In the genomic region with DNA sequence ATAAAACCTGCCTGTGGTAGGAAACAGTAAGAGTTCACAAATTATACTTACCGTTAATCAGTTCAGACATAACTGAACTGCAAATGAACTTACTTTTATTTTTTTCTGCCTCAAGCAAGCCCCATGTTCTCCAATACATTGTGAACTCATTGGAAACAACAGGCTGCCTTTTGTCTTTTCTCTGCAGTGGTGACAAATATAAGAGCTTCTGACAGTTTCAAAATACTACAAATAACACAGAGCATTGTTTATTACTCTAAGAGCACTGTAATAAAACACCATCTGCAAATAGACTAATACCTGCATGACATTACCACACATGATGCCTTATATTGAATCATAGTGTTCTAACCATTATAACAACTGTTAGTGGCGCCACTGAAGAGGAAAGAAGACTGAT, we compare ENCODE assay signal across 25 cellular contexts.
"Had no signal": no experiment of that assay in that cellular context is flagged by ENCODE, and none has a peak within 500 bp of the region (broad histone marks: within the 10 kb centered on the region; RNA-seq: fewer than 3 reads in every experiment).

No MANE protein-coding gene starts in this region.

- H3K4me3 ChIP-seq: esophagus squamous epithelium, lower lobe of right lung, pancreas, right lobe of liver, thoracic aorta, transverse colon, upper lobe of right lung, uterus had no signal

- H3K4me1 Mint-ChIP-seq: immature natural killer cell; naive thymus-derived CD8-positive, alpha-beta T cell; stimulated activated naive B cell treated with anti-CD40 and anti-IgM and Interleukin-4, amounts not matched to agents 10 μg/mL and 1 μg/mL and 100 μg/mL, for 72 hours had no signal

- H3K4me3 Mint-ChIP-seq: effector memory CD8-positive, alpha-beta T cell; immature natural killer cell; naive thymus-derived CD8-positive, alpha-beta T cell; stimulated activated naive B cell treated with anti-CD40 and anti-IgM and Interleukin-4, amounts not matched to agents 10 μg/mL and 1 μg/mL and 100 μg/mL, for 72 hours; stimulated activated naive CD8-positive, alpha-beta T cell treated with anti-CD3 and anti-CD28 coated beads, Interleukin-15, Interleukin-2, amounts not matched to agents 100 ng/mL and 50 ng/mL, for 24 hours had no signal

- H3K36me3 Mint-ChIP-seq: immature natural killer cell; naive thymus-derived CD8-positive, alpha-beta T cell; stimulated activated naive B cell treated with anti-CD40 and anti-IgM and Interleukin-4, amounts not matched to agents 10 μg/mL and 1 μg/mL and 100 μg/mL, for 72 hours had no signal

- H3K27ac ChIP-seq: esophagus squamous epithelium, lower lobe of right lung, neutrophil, pancreas, right lobe of liver, thoracic aorta, transverse colon, upper lobe of right lung, uterus had no signal

- H3K27ac Mint-ChIP-seq: effector memory CD8-positive, alpha-beta T cell; immature natural killer cell; naive thymus-derived CD8-positive, alpha-beta T cell; progenitor cell of endocrine pancreas; stimulated activated naive B cell treated with anti-CD40 and anti-IgM and Interleukin-4, amounts not matched to agents 10 μg/mL and 1 μg/mL and 100 μg/mL, for 72 hours; stimulated activated naive CD8-positive, alpha-beta T cell treated with anti-CD3 and anti-CD28 coated beads, Interleukin-15, Interleukin-2, amounts not matched to agents 100 ng/mL and 50 ng/mL, for 24 hours had no signal

- H3K27me3 ChIP-seq: neutrophil, right lobe of liver, transverse colon, upper lobe of right lung, uterus had no signal

- H3K36me3 ChIP-seq: esophagus squamous epithelium, lower lobe of right lung, neutrophil, pancreas, right lobe of liver, thoracic aorta, transverse colon, upper lobe of right lung, uterus had no signal

- H3K9me3 Mint-ChIP-seq: effector memory CD8-positive, alpha-beta T cell; immature natural killer cell; naive thymus-derived CD8-positive, alpha-beta T cell; stimulated activated naive B cell treated with anti-CD40 and anti-IgM and Interleukin-4, amounts not matched to agents 10 μg/mL and 1 μg/mL and 100 μg/mL, for 72 hours; stimulated activated naive CD8-positive, alpha-beta T cell treated with anti-CD3 and anti-CD28 coated beads, Interleukin-15, Interleukin-2, amounts not matched to agents 100 ng/mL and 50 ng/mL, for 24 hours had no signal

- H3K4me1 ChIP-seq: esophagus squamous epithelium, lower lobe of right lung, pancreas, right lobe of liver, transverse colon, upper lobe of right lung, uterus had no signal

- DNase-seq: cortex of kidney; effector memory CD8-positive, alpha-beta T cell; erythroblast; esophagus squamous epithelium; hypothalamus; immature natural killer cell; islet precursor cell; kidney glomerular epithelial cell; left colon; left ventricle myocardium superior; lower lobe of right lung; naive thymus-derived CD8-positive, alpha-beta T cell; pancreas; right lobe of liver; small intestine; stimulated activated CD4-positive, alpha-beta T cell treated with anti-CD3 and anti-CD28 coated beads, Interleukin-15, amount 100 ng/mL, for 24 hours; stimulated activated CD4-positive, alpha-beta T cell treated with anti-CD3 and anti-CD28 coated beads, Interleukin-2, amount 100 ng/mL, for 48 hours; stimulated activated naive B cell treated with anti-CD40 and anti-IgM and Interleukin-4, amounts not matched to agents 10 μg/mL and 1 μg/mL and 100 μg/mL, for 72 hours; transverse colon; upper lobe of right lung; uterus had no signal

- H3K27me3 Mint-ChIP-seq: progenitor cell of endocrine pancreas had no signal

- ATAC-seq: effector memory CD8-positive, alpha-beta T cell; left colon; left ventricle myocardium superior; lower lobe of right lung; naive thymus-derived CD8-positive, alpha-beta T cell; pancreas; right lobe of liver; stimulated activated naive B cell treated with anti-CD40 and anti-IgM and Interleukin-4, amounts not matched to agents 10 μg/mL and 1 μg/mL and 100 μg/mL, for 72 hours; upper lobe of right lung had no signal

- H3K9me3 ChIP-seq: esophagus squamous epithelium, lower lobe of right lung, neutrophil, pancreas, right lobe of liver, thoracic aorta, transverse colon, upper lobe of right lung, uterus had no signal
